Comparison of ENCODE assay signal across 15 cellular contexts in the genomic region with DNA sequence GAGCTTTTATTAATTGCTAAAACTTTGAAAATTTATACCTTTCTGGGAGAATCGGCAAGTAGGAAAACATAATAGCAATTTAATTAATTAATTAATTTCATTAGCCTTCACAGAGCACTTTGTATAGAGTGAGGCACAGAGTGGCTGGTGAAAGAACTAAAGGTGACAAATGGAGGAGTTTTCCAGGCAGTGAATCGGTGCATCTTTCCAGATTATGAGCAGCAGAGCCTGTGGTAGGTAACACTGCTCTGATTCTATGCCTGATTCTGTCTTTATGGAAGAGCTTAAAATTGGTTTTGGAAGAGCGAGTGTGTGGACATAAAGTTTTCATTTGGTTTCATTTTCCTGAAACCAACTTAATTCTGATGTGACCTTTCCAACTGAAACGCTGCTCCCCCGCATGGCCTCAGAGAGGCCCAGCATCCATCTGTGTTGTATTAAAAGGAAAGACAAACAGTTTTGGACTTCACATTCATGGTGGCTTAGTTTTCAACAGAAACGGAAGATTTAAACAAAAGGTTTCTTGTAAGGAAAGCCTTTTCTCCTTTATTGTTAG.
A peak's percentile ranks its signal among the peaks of the same experiment; 100 is the strongest.
DNase-seq lines count a peak whose midpoint lies in the region; ATAC-seq and TF ChIP-seq lines count a peak whose summit lies in the region.
"Had no signal": no experiment of that assay in that cellular context is flagged by ENCODE, and none has a peak within 500 bp of the region (broad histone marks: within the 10 kb centered on the region; RNA-seq: fewer than 3 reads in every experiment).

No MANE protein-coding gene starts in this region.

- TF ChIP-seq CTCF in HFFc6 (IDR thresholded peaks at IDR 0.05): peak; percentile 58
- TF ChIP-seq CTCF in cardiac fibroblast (IDR thresholded peaks at IDR 0.05; ENCODE audit: low read depth, low read length): peak; percentile 43
- no peak for TF ChIP-seq CTCF in omental fat pad (IDR thresholded peaks at IDR 0.05)

- DNase-seq in HFFc6 (peak; percentile 38), cardiac fibroblast (ENCODE audit: low read depth in 2 of 2) (peak; percentile 67 to 70), left kidney (ENCODE audit: low read depth, low spot score) (peak; percentile 71), omental fat pad (ENCODE audit: low spot score) (no peak), HEK293T (ENCODE audit: extremely low spot score) (no peak)
- DNase-seq: activated CD4-positive, alpha-beta T cell treated with anti-CD3 and anti-CD28 coated beads, Interleukin-2, amount 10 ng/mL, durations not matched to agents 7 days and 5 days; activated naive CD4-positive, alpha-beta T cell treated with anti-CD3 and anti-CD28 coated beads for 36 hours; effector CD8-positive, alpha-beta T cell; NCI-H2081; nucleus accumbens; upper lobe of left lung had no signal

- H3K4me3 ChIP-seq in ACC112 (ENCODE audit: low read depth, low read length) (peak overlapping the region; percentile 69), cardiac fibroblast (replicated peaks in 1 of 2; ENCODE audit: low read depth in 2 of 2, low read length in 2 of 2) (peak overlapping the region in 1 of 2 donors; percentile 2)
- H3K4me3 ChIP-seq: upper lobe of left lung had no signal

- no peak for ATAC-seq in GM18870 (IDR thresholded peaks at IDR 0.05; ENCODE audit: unreplicated experiment)
- ATAC-seq in omental fat pad (ENCODE audit: low FRiP score): no peak
- no peak for ATAC-seq in GM18861 (IDR thresholded peaks at IDR 0.05; ENCODE audit: unreplicated experiment)

- no peaks in the 10 kb centered on the region for H3K4me1 ChIP-seq in ACC112 (ENCODE audit: control insufficient read depth, insufficient read depth, low read length, unreplicated experiment)
- H3K4me1 ChIP-seq: upper lobe of left lung had no signal

- H2AFZ ChIP-seq in ACC112 (ENCODE audit: low read length, unreplicated experiment): peak overlapping the region; percentile 98

- POLR2A ChIA-PET in HEK293T (lab: Yijun Ruan, JAX): no interaction called here

- H3K4me3 Mint-ChIP-seq in HFFc6: peak overlapping the region; percentile 84
- H3K4me3 Mint-ChIP-seq: activated CD4-positive, alpha-beta T cell treated with anti-CD3 and anti-CD28 coated beads, Interleukin-2, amount 10 ng/mL, durations not matched to agents 7 days and 5 days; activated naive CD4-positive, alpha-beta T cell treated with anti-CD3 and anti-CD28 coated beads for 36 hours had no signal

- CTCF ChIA-PET in HEK293T (lab: Yijun Ruan, JAX): no interaction called here

- H3K36me3 Mint-ChIP-seq in HFFc6 (ENCODE audit: low read depth): no peaks in the 10 kb centered on the region

- no peaks in the 10 kb centered on the region for H3K27me3 ChIP-seq in ACC112 (ENCODE audit: insufficient read depth, low read length)
- H3K27me3 ChIP-seq: upper lobe of left lung had no signal

- H3K27ac Mint-ChIP-seq in HFFc6: peak overlapping the region; percentile 62
- H3K27ac Mint-ChIP-seq: activated CD4-positive, alpha-beta T cell treated with anti-CD3 and anti-CD28 coated beads, Interleukin-2, amount 10 ng/mL, durations not matched to agents 7 days and 5 days; activated naive CD4-positive, alpha-beta T cell treated with anti-CD3 and anti-CD28 coated beads for 36 hours had no signal

- H3K4me1 Mint-ChIP-seq in HFFc6 (ENCODE audit: low read depth): peaks cover 9% of the 10 kb centered on the region
- H3K4me1 Mint-ChIP-seq: activated CD4-positive, alpha-beta T cell treated with anti-CD3 and anti-CD28 coated beads, Interleukin-2, amount 10 ng/mL, durations not matched to agents 7 days and 5 days had no signal

- H3K27me3 Mint-ChIP-seq in HFFc6 (ENCODE audit: insufficient read depth): peaks cover 4% of the 10 kb centered on the region; the same call in 1 of the 2 replicates

- H3K36me3 ChIP-seq in ACC112 (ENCODE audit: insufficient read depth, low read length): no peaks in the 10 kb centered on the region
- H3K36me3 ChIP-seq: upper lobe of left lung had no signal

- H3K27ac ChIP-seq in ACC112 (ENCODE audit: low read depth, low read length): peak overlapping the region; percentile 63
- H3K27ac ChIP-seq: C4-2B, upper lobe of left lung had no signal

- H3K79me2 ChIP-seq in ACC112 (ENCODE audit: control insufficient read depth, insufficient read depth, low read length, unreplicated experiment): no peaks in the 10 kb centered on the region

- H3K9me3 Mint-ChIP-seq in HFFc6: no peaks in the 10 kb centered on the region

TF ChIP-seq in HEK293T, 16 proteins besides CTCF, POLR2A, EP300 and RAD21:
- TF ChIP-seq FOXA1 (IDR thresholded peaks at IDR 0.05) (no peak), ELF4 (IDR thresholded peaks at IDR 0.05) (no peak), ARNT (IDR thresholded peaks at IDR 0.05) (no peak), L3MBTL2 (conservative IDR thresholded peaks at IDR 0.05) (no peak), TARDBP (IDR thresholded peaks at IDR 0.05) (no peak), SP1 (IDR thresholded peaks at IDR 0.05) (no peak), CTBP1 (IDR thresholded peaks at IDR 0.05; ENCODE audit: borderline replicate concordance) (no peak), HDGF (IDR thresholded peaks at IDR 0.05; ENCODE audit: borderline replicate concordance) (no peak)
TF ChIP-seq in HEK293T: peak in this region for 0.

Comparison
In these comparisons a context has a peak if more than half of its experiments do, and no peak if none do; other contexts are left out.
1. DNase-seq: peak in HFFc6 (single experiment), cardiac fibroblast (2 of 2) and left kidney (single experiment); none in omental fat pad (single experiment) and HEK293T (single experiment).
2. CTCF ChIP-seq: peak in HFFc6 (single experiment) and cardiac fibroblast (single experiment); none in omental fat pad (0 of 3).